Comparison of ENCODE assay signal across 8 cellular contexts in the genomic region with DNA sequence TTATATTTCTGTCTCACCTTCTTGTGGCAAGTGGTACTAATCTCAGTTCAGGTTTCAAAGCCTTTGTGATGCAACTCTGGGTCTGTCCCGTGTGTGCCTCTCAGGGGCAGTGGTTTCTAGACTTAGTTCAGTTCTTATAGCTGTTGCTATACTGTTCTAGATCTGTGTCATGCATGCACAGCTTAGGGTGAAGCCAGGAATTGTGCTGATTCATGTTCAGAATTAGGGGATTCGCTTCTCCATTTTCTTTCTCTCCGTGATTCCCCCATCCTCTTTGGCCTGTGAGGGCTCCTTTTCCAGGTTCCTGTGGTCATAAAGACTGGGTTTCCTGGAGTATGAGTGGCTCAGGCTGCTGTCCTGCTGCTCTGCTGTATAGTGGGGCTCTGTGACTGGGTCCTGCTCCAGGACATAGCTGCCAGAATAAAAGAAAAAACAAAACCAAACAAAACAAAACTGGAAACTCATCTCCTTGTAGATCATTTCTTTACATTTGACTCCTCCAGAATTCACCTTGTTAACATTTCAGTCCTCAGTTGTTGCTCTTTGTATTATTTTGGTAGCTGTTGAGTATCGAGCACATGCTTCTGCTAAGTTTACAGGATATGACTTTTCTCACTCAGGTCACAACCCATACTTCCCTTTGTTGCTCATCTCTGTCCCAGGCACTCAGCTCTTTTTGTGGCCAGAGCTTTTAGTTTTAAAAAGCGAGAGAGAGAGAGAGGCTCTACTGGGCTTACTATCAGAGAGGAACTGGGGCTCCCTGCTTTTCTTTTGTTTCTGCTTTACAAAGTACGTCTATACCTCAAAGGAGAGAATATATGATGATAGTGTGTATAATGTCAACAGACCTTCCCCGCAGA. TPM values are rescaled to one million over a fixed set of nuclear protein-coding genes. Genes with fewer than 3 reads are reported as not detected.
A peak's percentile ranks its signal among the peaks of the same experiment; 100 is the strongest.
DNase-seq lines count a peak whose midpoint lies in the region; ATAC-seq and TF ChIP-seq lines count a peak whose summit lies in the region.

No MANE protein-coding gene starts in this region.

- H3K36me3 ChIP-seq in OCI-LY3 (replicated peaks; ENCODE audit: low read depth, low read length) (peaks cover 14% of the 10 kb centered on the region), brain microvascular endothelial cell (replicated peaks) (no peaks in the 10 kb centered on the region), lung (ENCODE audit: control insufficient read depth in 2 of 2, insufficient read depth in 2 of 2, low read length in 2 of 2) (peaks cover 0 to 3% of the 10 kb centered on the region in 2 donors), transverse colon (no peaks in the 10 kb centered on the region)

- peaks cover 16% of the 10 kb centered on the region; the same call in 1 of the 2 replicates for H3K79me2 ChIP-seq in OCI-LY3 (ENCODE audit: low read length)

- H3K4me3 ChIP-seq in OCI-LY3 (ENCODE audit: low read length) (peak overlapping the region; percentile 72), brain microvascular endothelial cell (ENCODE audit: low read depth, low read length) (no peak overlapping the region), lung (no peak overlapping the region), transverse colon (peak overlapping the region in 1 of 4 donors; percentile 11)

- ATAC-seq in HG02973 (IDR thresholded peaks at IDR 0.05; ENCODE audit: unreplicated experiment) = peak; percentile 93
- ATAC-seq in lung (ENCODE audit: insufficient read depth, low FRiP score) = peak; percentile 73

- H3K27me3 ChIP-seq in OCI-LY3 (ENCODE audit: low read depth, low read length) (no peaks in the 10 kb centered on the region), brain microvascular endothelial cell (replicated peaks) (no peaks in the 10 kb centered on the region), lung (ENCODE audit: control insufficient read depth, insufficient read depth) (no peaks in the 10 kb centered on the region), transverse colon (no peaks in the 10 kb centered on the region)

- TF ChIP-seq CTCF in OCI-LY3 (IDR thresholded peaks at IDR 0.05; ENCODE audit: low read depth, low read length) (no peak), brain microvascular endothelial cell (IDR thresholded peaks at IDR 0.05; ENCODE audit: low read depth, low read length, missing control alignments) (no peak), lung (IDR thresholded peaks at IDR 0.05; ENCODE audit: control extremely low read depth, extremely low read depth) (no peak), transverse colon (IDR thresholded peaks at IDR 0.05) (no peak)

- in situ Hi-C loops in brain microvascular endothelial cell (cut with HindIII; ENCODE audit: low pct_ligation_motif_present, low sequenced_read_pairs) (no loop called here), transverse colon (cut with MboI; ENCODE audit: low pct_ligation_motif_present in 1 of 4, low pct_unique_long_range_greater_than_20kb in 1 of 4, low sequenced_read_pairs in 3 of 4) (no loop called here)

- intact Hi-C loops in transverse colon (cut with DNase I; ENCODE audit: low total_unique reads) = no loop called here

- peak overlapping the region; percentile 96 for H3K4me2 ChIP-seq in OCI-LY3 (ENCODE audit: low read length)

- H3K4me1 ChIP-seq in OCI-LY3 (ENCODE audit: low read length) (peaks cover 33% of the 10 kb centered on the region), lung (ENCODE audit: control insufficient read depth in 2 of 2, insufficient read depth in 2 of 2, low read length in 2 of 2) (peaks cover 0 to 14% of the 10 kb centered on the region in 2 donors), transverse colon (peaks cover 0 to 52% (median 37%) of the 10 kb centered on the region in 4 donors)

- no peak overlapping the region for H2AFZ ChIP-seq in OCI-LY3 (ENCODE audit: low read depth, low read length)

- H3K9me3 ChIP-seq in OCI-LY3 (ENCODE audit: insufficient read depth, low read length) = peaks cover 7% of the 10 kb centered on the region; the same call in 1 of the 2 replicates
- no peaks in the 10 kb centered on the region for H3K9me3 ChIP-seq in lung (ENCODE audit: control insufficient read depth in 2 of 2, insufficient read depth in 1 of 2, low read length in 1 of 2)
- no peaks in the 10 kb centered on the region for H3K9me3 ChIP-seq in transverse colon

- TF ChIP-seq EP300 in transverse colon (IDR thresholded peaks at IDR 0.05; ENCODE audit: low read depth) = no peak

- WGBS in lung, 2 donors = 17 to 48% methylated on average over 7 of the region's 7 CpGs
- WGBS in transverse colon (ENCODE audit: low coverage in 1 of 2), 2 donors = 34 to 38% methylated on average over 4 to 7 of the region's 7 CpGs

- H3K27ac ChIP-seq in OCI-LY3 (ENCODE audit: low read length) (peak overlapping the region; percentile 98), brain microvascular endothelial cell (peak overlapping the region; percentile 68), lung (ENCODE audit: low read depth in 1 of 2, low read length in 1 of 2) (peak overlapping the region in 1 of 2 donors; percentile 60), transverse colon (peak overlapping the region; percentile 42 to 74 (median 56))

- no peak for TF ChIP-seq POLR2A in transverse colon (IDR thresholded peaks at IDR 0.05)

- DNase-seq in activated T-cell treated with anti-CD3 and anti-CD28 coated beads for 48 hours (ENCODE audit: low read depth) = peak; percentile 37
- no peak for DNase-seq in activated T-cell treated with anti-CD3 and anti-CD28 coated beads, Interleukin-2, amount 50 U/mL, for 1 hour
- DNase-seq in brain microvascular endothelial cell = peak; percentile 37
- no peak for DNase-seq in lung (ENCODE audit: low spot score)
- no peak for DNase-seq in transverse colon
- DNase-seq in NCI-H446 (lab: John Stamatoyannopoulos, UW) = no peak

- H4K20me1 ChIP-seq in OCI-LY3 (ENCODE audit: insufficient read depth, low read length) = peaks cover 18% of the 10 kb centered on the region

- H3K9ac ChIP-seq in OCI-LY3 (ENCODE audit: low read length) = peak overlapping the region; percentile 65

RNA-seq across cellular contexts. Expression of a gene that starts 34.2 kb away (rescaled TPM):
- total RNA-seq in lung (10 to 100 TPM; 18.8 to 25.8 TPM), transverse colon (10 to 100 TPM; 42.3 to 62.1 (median 50.6) TPM)
- 1 to 10 TPM; 4.3 to 8.5 TPM for polyA plus RNA-seq in lung

Comparison
In these comparisons a context has a peak if more than half of its experiments do, and no peak if none do; other contexts are left out.
1. DNase-seq: peak in activated T-cell treated with anti-CD3 and anti-CD28 coated beads for 48 hours (single experiment) and brain microvascular endothelial cell (single experiment); none in activated T-cell treated with anti-CD3 and anti-CD28 coated beads, Interleukin-2, amount 50 U/mL, for 1 hour (single experiment), lung (single experiment), transverse colon (single experiment) and NCI-H446 (0 of 2).